In the genomic region with DNA sequence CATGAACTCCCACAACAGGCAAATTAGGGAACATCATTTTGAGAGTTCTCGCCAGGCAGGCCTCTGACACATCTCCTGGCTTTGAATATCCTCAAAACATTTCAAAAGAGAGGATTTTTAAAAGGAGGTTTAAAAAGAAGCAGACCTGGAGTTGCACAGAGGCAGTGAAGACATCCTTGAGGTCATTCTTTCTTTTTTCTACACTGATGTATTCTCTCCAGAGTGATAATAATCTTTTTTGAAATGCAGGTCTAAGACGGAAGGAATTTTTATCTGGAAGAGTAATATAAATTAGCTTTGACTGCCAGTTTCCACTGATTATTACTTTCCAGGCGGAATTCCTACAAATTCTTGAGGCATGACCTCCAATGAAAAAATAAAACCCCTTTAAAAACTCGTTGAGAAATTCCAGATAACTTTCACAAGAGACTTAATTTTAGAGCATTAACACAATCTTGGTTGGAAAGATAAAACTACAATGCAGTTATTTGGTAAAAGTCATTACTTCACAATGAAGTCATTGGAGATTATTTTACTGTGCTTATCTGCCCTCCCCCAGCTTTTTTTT, we compare ENCODE assay signal across 13 cellular contexts.
DNase-seq lines count a peak whose midpoint lies in the region; ATAC-seq and TF ChIP-seq lines count a peak whose summit lies in the region.
"Had no signal": no experiment of that assay in that cellular context is flagged by ENCODE, and none has a peak within 500 bp of the region (broad histone marks: within the 10 kb centered on the region; RNA-seq: fewer than 3 reads in every experiment).

No MANE protein-coding gene starts in this region.

- peak overlapping the region; percentile 83 for H3K27ac Mint-ChIP-seq in mesothelial cell of epicardium
- H3K27ac Mint-ChIP-seq: activated naive CD8-positive, alpha-beta T cell treated with anti-CD3 and anti-CD28 coated beads, Interleukin-2, amount 10 ng/mL, durations not matched to agents 7 days and 5 days; neural progenitor cell had no signal

- H3K9me3 Mint-ChIP-seq in mesothelial cell of epicardium: no peaks in the 10 kb centered on the region
- H3K9me3 Mint-ChIP-seq: activated naive CD8-positive, alpha-beta T cell treated with anti-CD3 and anti-CD28 coated beads, Interleukin-2, amount 10 ng/mL, durations not matched to agents 7 days and 5 days; neural progenitor cell had no signal

- peak overlapping the region; percentile 23 to 87 for H3K27ac ChIP-seq in aorta (ENCODE audit: low read depth in 1 of 2, low read length in 2 of 2)
- H3K27ac ChIP-seq: 22Rv1, neural progenitor cell, spleen had no signal

- peaks cover 28% of the 10 kb centered on the region for H3K4me1 Mint-ChIP-seq in mesothelial cell of epicardium
- H3K4me1 Mint-ChIP-seq: activated naive CD8-positive, alpha-beta T cell treated with anti-CD3 and anti-CD28 coated beads, Interleukin-2, amount 10 ng/mL, durations not matched to agents 7 days and 5 days; neural progenitor cell had no signal

- no peaks in the 10 kb centered on the region for H3K27me3 Mint-ChIP-seq in mesothelial cell of epicardium (ENCODE audit: low read depth)
- H3K27me3 Mint-ChIP-seq: activated naive CD8-positive, alpha-beta T cell treated with anti-CD3 and anti-CD28 coated beads, Interleukin-2, amount 10 ng/mL, durations not matched to agents 7 days and 5 days had no signal

- DNase-seq in Right ventricle myocardium inferior (ENCODE audit: missing footprints): no peak
- no peak for DNase-seq in cardiac septum (ENCODE audit: low spot score)
- peak; percentile 88 for DNase-seq in fibroblast of pulmonary artery (ENCODE audit: low read depth)
- DNase-seq in mesothelial cell of epicardium (ENCODE audit: low spot score in 2 of 2, unreplicated experiment in 2 of 2): no peak
- DNase-seq in aorta: no peak
- DNase-seq in SIG-M5 (lab: John Stamatoyannopoulos, UW): no peak
- DNase-seq in NCI-H2081 (lab: John Stamatoyannopoulos, UW): no peak
- DNase-seq: activated naive CD8-positive, alpha-beta T cell treated with anti-CD3 and anti-CD28 coated beads, Interleukin-2, amount 10 ng/mL, durations not matched to agents 7 days and 5 days; NCI-H446 treated with DMSO at 0.1 percent for 48 hours; spleen had no signal

- no peaks in the 10 kb centered on the region for H3K36me3 ChIP-seq in aorta (ENCODE audit: control insufficient read depth in 1 of 2, insufficient read depth in 2 of 2, low read length in 1 of 2)
- H3K36me3 ChIP-seq: neural progenitor cell, spleen had no signal

- peaks cover 0 to 10% of the 10 kb centered on the region in 2 donors for H3K4me1 ChIP-seq in aorta (ENCODE audit: control insufficient read depth in 1 of 2, insufficient read depth in 2 of 2, low read length in 2 of 2)
- H3K4me1 ChIP-seq: neural progenitor cell, spleen had no signal

- H3K4me3 ChIP-seq in fibroblast of pulmonary artery (replicated peaks; ENCODE audit: low read depth, low read length) (no peak overlapping the region), aorta (ENCODE audit: low read length in 2 of 2) (no peak overlapping the region)
- H3K4me3 ChIP-seq: neural progenitor cell, spleen had no signal

- no peak for TF ChIP-seq CTCF in fibroblast of pulmonary artery (IDR thresholded peaks at IDR 0.05; ENCODE audit: low read length, missing control alignments)
- no peak for TF ChIP-seq CTCF in mesothelial cell of epicardium (IDR thresholded peaks at IDR 0.05; ENCODE audit: unreplicated experiment)

- H3K27me3 ChIP-seq in aorta (ENCODE audit: control insufficient read depth in 1 of 2, insufficient read depth in 2 of 2, low read length in 1 of 2): no peaks in the 10 kb centered on the region
- H3K27me3 ChIP-seq: neural progenitor cell, spleen had no signal

- H3K9me3 ChIP-seq in aorta (ENCODE audit: control insufficient read depth, low read length): no peaks in the 10 kb centered on the region
- H3K9me3 ChIP-seq: spleen had no signal

- ATAC-seq in Right ventricle myocardium inferior (peak; percentile 30), aorta (ENCODE audit: low FRiP score) (peak; percentile 57), HG02678 (IDR thresholded peaks at IDR 0.05; ENCODE audit: unreplicated experiment) (no peak)

- 2 to 9% methylated on average over 4 of the region's 4 CpGs for WGBS in aorta, 2 donors

- H3K4me3 Mint-ChIP-seq in mesothelial cell of epicardium: no peak overlapping the region
- H3K4me3 Mint-ChIP-seq: activated naive CD8-positive, alpha-beta T cell treated with anti-CD3 and anti-CD28 coated beads, Interleukin-2, amount 10 ng/mL, durations not matched to agents 7 days and 5 days; neural progenitor cell had no signal

- H3K36me3 Mint-ChIP-seq in mesothelial cell of epicardium: peaks cover 7% of the 10 kb centered on the region
- H3K36me3 Mint-ChIP-seq: activated naive CD8-positive, alpha-beta T cell treated with anti-CD3 and anti-CD28 coated beads, Interleukin-2, amount 10 ng/mL, durations not matched to agents 7 days and 5 days; neural progenitor cell had no signal

- intact Hi-C loops in Right ventricle myocardium inferior (cut with DNase I) (no loop called here), cardiac septum (cut with DNase I) (no loop called here), aorta (cut with DNase I) (loop anchor here in 1 of 2 donors (5.0 kb wide), 1 partner anchor 116 kb away; no protein-coding TSS in a partner anchor)
